Comparison of ENCODE assay signal across 8 cellular contexts in the genomic region with DNA sequence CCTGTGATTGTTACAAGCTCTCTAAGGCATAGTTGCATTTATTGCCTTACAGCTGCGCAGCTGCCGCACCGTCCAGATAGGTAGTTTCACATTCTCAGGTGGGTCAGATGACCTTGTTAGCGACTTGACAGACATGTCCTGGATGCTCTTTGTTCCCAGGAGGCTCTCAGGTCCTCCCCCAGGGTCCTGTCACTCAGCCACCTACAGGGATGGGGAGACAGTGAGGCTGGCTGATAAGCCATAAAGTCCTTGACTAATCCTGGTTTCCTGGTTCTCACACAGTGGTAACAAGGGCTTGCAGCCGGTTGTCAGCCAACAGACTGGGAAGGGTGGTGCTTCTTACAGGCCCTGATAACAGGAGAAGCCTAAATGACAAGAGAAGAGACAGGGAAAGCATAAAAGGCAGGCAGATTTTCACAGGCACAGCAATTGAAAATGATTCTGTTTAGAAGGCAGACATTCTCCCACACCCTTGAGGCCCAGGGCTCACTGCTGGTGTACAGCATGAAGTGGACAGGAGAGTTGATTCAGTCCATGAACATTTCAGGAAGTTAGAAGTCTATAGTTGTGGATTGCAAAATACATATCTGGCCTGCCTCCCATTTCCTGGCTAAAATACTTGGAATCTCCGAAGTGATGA. TPM values are rescaled to one million over a fixed set of nuclear protein-coding genes. Genes with fewer than 3 reads are reported as not detected.
DNase-seq lines count a peak whose midpoint lies in the region; ATAC-seq lines count a peak whose summit lies in the region.

No MANE protein-coding gene starts in this region.

- H3K4me1 ChIP-seq in stomach smooth muscle (ENCODE audit: control insufficient read depth, insufficient read depth, low read length), result peaks cover 80% of the 10 kb centered on the region

- CTCF ChIA-PET in activated CD8-positive, alpha-beta memory T cell treated with anti-CD3 and anti-CD28 coated beads, Interleukin-2, amount 10 ng/mL, durations not matched to agents 7 days and 5 days (lab: Charles Lee), result interaction anchor here (1.2 kb wide), 1 partner anchor 58 kb away, joined by 3 read pairs; no protein-coding TSS in a partner anchor

- H3K9me3 ChIP-seq in stomach smooth muscle (ENCODE audit: control insufficient read depth in 2 of 2, low read length in 2 of 2), result no peaks in the 10 kb centered on the region

- H3K9ac ChIP-seq in stomach smooth muscle (ENCODE audit: low read length in 2 of 2), result peak overlapping the region; percentile 4 to 95

- peaks cover 0 to 3% of the 10 kb centered on the region in 2 donors for H3K36me3 ChIP-seq in stomach smooth muscle (ENCODE audit: control insufficient read depth in 2 of 2, insufficient read depth in 2 of 2, low read length in 2 of 2)

- no peak for DNase-seq in activated CD8-positive, alpha-beta memory T cell treated with anti-CD3 and anti-CD28 coated beads, Interleukin-2, amount 10 ng/mL, durations not matched to agents 7 days and 5 days
- DNase-seq in activated CD8-positive, alpha-beta memory T cell treated with anti-CD3 and anti-CD28 coated beads, Interleukin-2, amount 50 U/mL, for 48 hours, result no peak
- DNase-seq in hepatic stellate cell (ENCODE audit: low spot score) (peak; percentile 79), COR-L47 (lab: John Stamatoyannopoulos, UW) (no peak)
- DNase-seq in effector CD4-positive, alpha-beta T cell, result no peak
- no peak for DNase-seq in stimulated activated naive CD4-positive, alpha-beta T cell treated with Interleukin-2 at 50 U/mL for 16 hours (lab: John Stamatoyannopoulos, UW)

- no peaks in the 10 kb centered on the region for H3K27me3 ChIP-seq in stomach smooth muscle (ENCODE audit: control insufficient read depth in 1 of 2, insufficient read depth in 2 of 2, low read length in 2 of 2)

- H3K4me1 Mint-ChIP-seq in activated CD8-positive, alpha-beta memory T cell treated with anti-CD3 and anti-CD28 coated beads, Interleukin-2, amount 10 ng/mL, durations not matched to agents 7 days and 5 days, result peaks cover 67% of the 10 kb centered on the region
- peaks cover 45% of the 10 kb centered on the region for H3K4me1 Mint-ChIP-seq in activated T-helper 17 cell treated with anti-CD3 and anti-CD28 coated beads, Interleukin-2, amount 50 U/mL, for 72 hours

- peaks cover 50% of the 10 kb centered on the region for H3K36me3 Mint-ChIP-seq in activated CD8-positive, alpha-beta memory T cell treated with anti-CD3 and anti-CD28 coated beads, Interleukin-2, amount 10 ng/mL, durations not matched to agents 7 days and 5 days
- H3K36me3 Mint-ChIP-seq in activated T-helper 17 cell treated with anti-CD3 and anti-CD28 coated beads, Interleukin-2, amount 50 U/mL, for 72 hours (ENCODE audit: low read depth), result peaks cover 76% of the 10 kb centered on the region

- peak overlapping the region; percentile 97 for H3K27ac Mint-ChIP-seq in activated CD8-positive, alpha-beta memory T cell treated with anti-CD3 and anti-CD28 coated beads, Interleukin-2, amount 10 ng/mL, durations not matched to agents 7 days and 5 days
- peak overlapping the region; percentile 96 for H3K27ac Mint-ChIP-seq in activated T-helper 17 cell treated with anti-CD3 and anti-CD28 coated beads, Interleukin-2, amount 50 U/mL, for 72 hours

- no peak for ATAC-seq in activated CD8-positive, alpha-beta memory T cell treated with anti-CD3 and anti-CD28 coated beads, Interleukin-2, amount 10 ng/mL, durations not matched to agents 7 days and 5 days
- ATAC-seq in activated T-helper 17 cell treated with anti-CD3 and anti-CD28 coated beads, Interleukin-2, amount 50 U/mL, for 72 hours (replicated peaks), result no peak

- H3K27me3 Mint-ChIP-seq in activated CD8-positive, alpha-beta memory T cell treated with anti-CD3 and anti-CD28 coated beads, Interleukin-2, amount 10 ng/mL, durations not matched to agents 7 days and 5 days, result no peaks in the 10 kb centered on the region
- H3K27me3 Mint-ChIP-seq in activated T-helper 17 cell treated with anti-CD3 and anti-CD28 coated beads, Interleukin-2, amount 50 U/mL, for 72 hours, result no peaks in the 10 kb centered on the region

- no peaks in the 10 kb centered on the region for H3K9me3 Mint-ChIP-seq in activated CD8-positive, alpha-beta memory T cell treated with anti-CD3 and anti-CD28 coated beads, Interleukin-2, amount 10 ng/mL, durations not matched to agents 7 days and 5 days (ENCODE audit: low read depth)
- no peaks in the 10 kb centered on the region for H3K9me3 Mint-ChIP-seq in activated T-helper 17 cell treated with anti-CD3 and anti-CD28 coated beads, Interleukin-2, amount 50 U/mL, for 72 hours

- peak overlapping the region; percentile 33 to 98 for H3K4me3 ChIP-seq in stomach smooth muscle (ENCODE audit: low read length in 2 of 2)

- H3K4me3 Mint-ChIP-seq in activated CD8-positive, alpha-beta memory T cell treated with anti-CD3 and anti-CD28 coated beads, Interleukin-2, amount 10 ng/mL, durations not matched to agents 7 days and 5 days, result peak overlapping the region; percentile 99
- peak overlapping the region; percentile 90 for H3K4me3 Mint-ChIP-seq in activated T-helper 17 cell treated with anti-CD3 and anti-CD28 coated beads, Interleukin-2, amount 50 U/mL, for 72 hours

- no peak overlapping the region for H3K27ac ChIP-seq in stomach smooth muscle (ENCODE audit: low read length)

RNA-seq across cellular contexts. Expression of a gene that starts 2.9 kb away (rescaled TPM):
- total RNA-seq in activated CD8-positive, alpha-beta memory T cell treated with anti-CD3 and anti-CD28 coated beads, Interleukin-2, amount 10 ng/mL, durations not matched to agents 7 days and 5 days, result 100 to 1,000 TPM; 313 to 344 TPM
- 100 to 1,000 TPM; 288 to 364 TPM for total RNA-seq in activated T-helper 17 cell treated with anti-CD3 and anti-CD28 coated beads, Interleukin-2, amount 50 U/mL, for 72 hours

RNA-seq across cellular contexts. Expression of a gene that starts 17.7 kb away (rescaled TPM):
- total RNA-seq in activated CD8-positive, alpha-beta memory T cell treated with anti-CD3 and anti-CD28 coated beads, Interleukin-2, amount 10 ng/mL, durations not matched to agents 7 days and 5 days, result 10 to 100 TPM; 24.1 to 27.0 TPM
- 10 to 100 TPM; 18.3 TPM for total RNA-seq in activated T-helper 17 cell treated with anti-CD3 and anti-CD28 coated beads, Interleukin-2, amount 50 U/mL, for 72 hours

RNA-seq across cellular contexts. Expression of a gene that starts 23.7 kb away (rescaled TPM):
- 10 to 100 TPM; 51.9 to 56.4 TPM for total RNA-seq in activated CD8-positive, alpha-beta memory T cell treated with anti-CD3 and anti-CD28 coated beads, Interleukin-2, amount 10 ng/mL, durations not matched to agents 7 days and 5 days
- total RNA-seq in activated T-helper 17 cell treated with anti-CD3 and anti-CD28 coated beads, Interleukin-2, amount 50 U/mL, for 72 hours, result 10 to 100 TPM; 42.3 to 48.6 TPM

RNA-seq across cellular contexts. Expression of a gene that starts 54.7 kb away (rescaled TPM):
- total RNA-seq in activated CD8-positive, alpha-beta memory T cell treated with anti-CD3 and anti-CD28 coated beads, Interleukin-2, amount 10 ng/mL, durations not matched to agents 7 days and 5 days, result 100 to 1,000 TPM; 262 to 325 TPM
- total RNA-seq in activated T-helper 17 cell treated with anti-CD3 and anti-CD28 coated beads, Interleukin-2, amount 50 U/mL, for 72 hours, result 100 to 1,000 TPM; 284 to 285 TPM
